Comparison of ENCODE assay signal across 19 cellular contexts in genomic region chr12:26452511-26452910, GRCh38.
A peak's percentile ranks its signal among the peaks of the same experiment; 100 is the strongest.
DNase-seq lines count a peak whose midpoint lies in the region; ATAC-seq, FAIRE-seq and TF ChIP-seq lines count a peak whose summit lies in the region.
"Had no signal": no experiment of that assay in that cellular context is flagged by ENCODE, and none has a peak within 500 bp of the region (broad histone marks: within the 10 kb centered on the region; RNA-seq: fewer than 3 reads in every experiment).

No MANE protein-coding gene starts in this region.

- dilution Hi-C loops in endothelial cell of umbilical vein (cut with MboI; ENCODE audit: extremely low pct_ligation_motif_present, low sequenced_read_pairs), result no loop called here

- H4K20me1 ChIP-seq in endothelial cell of umbilical vein (replicated peaks; ENCODE audit: control insufficient read depth, extremely low read depth, insufficient read depth, low read length), result no peaks in the 10 kb centered on the region
- H4K20me1 ChIP-seq: BLaER1 treated with 17β-estradiol and CSF1 and Interleukin-3, amounts not matched to agents 10 nM and 100 nM had no signal

- H3K18ac ChIP-seq in mesendoderm (ENCODE audit: low read length), result no peak overlapping the region

- H3K36me3 ChIP-seq in endothelial cell of umbilical vein (ENCODE audit: control insufficient read depth in 2 of 2, extremely low read depth in 1 of 2, insufficient read depth in 2 of 2, low read length in 2 of 2) (peaks cover 0 to 5% of the 10 kb centered on the region in 2 experiments), mesendoderm (ENCODE audit: control insufficient read depth, insufficient read depth, low read length) (no peaks in the 10 kb centered on the region)
- H3K36me3 ChIP-seq: SJCRH30 had no signal

- TF ChIP-seq POLR2A in endothelial cell of umbilical vein (IDR thresholded peaks at IDR 0.05; ENCODE audit: low read depth, low read length), result no peak

- peak; percentile 83 for FAIRE-seq in endothelial cell of umbilical vein (lab: Jason Lieb, UNC)

- TF ChIP-seq CTCF in endothelial cell of umbilical vein (IDR thresholded peaks at IDR 0.05; ENCODE audit: extremely low read depth in 1 of 2, insufficient read depth in 1 of 2, low read depth in 1 of 2, low read length in 2 of 2), result no peak

- H3K4me3 ChIP-seq in endothelial cell of umbilical vein (replicated peaks in 1 of 3; ENCODE audit: insufficient read depth in 1 of 3, low read depth in 1 of 3, low read length in 3 of 3), result no peak overlapping the region
- H3K4me3 ChIP-seq in mesendoderm (ENCODE audit: low read length), result no peak overlapping the region
- H3K4me3 ChIP-seq: BLaER1 treated with 17β-estradiol and CSF1 and Interleukin-3, amounts not matched to agents 10 nM and 100 nM; SJCRH30 had no signal

- H3K9me3 ChIP-seq in endothelial cell of umbilical vein (replicated peaks; ENCODE audit: control insufficient read depth, insufficient read depth, low read length), result no peaks in the 10 kb centered on the region
- H3K9me3 ChIP-seq: BLaER1 treated with 17β-estradiol and CSF1 and Interleukin-3, amounts not matched to agents 10 nM and 100 nM; Caco-2; SJCRH30 had no signal

- H3K23ac ChIP-seq in mesendoderm (ENCODE audit: low read length), result no peak overlapping the region

- no peak overlapping the region for H3K56ac ChIP-seq in mesendoderm (ENCODE audit: low read length)

- CTCF ChIA-PET in endothelial cell of umbilical vein (lab: Charles Lee), result no interaction called here

- H2AFZ ChIP-seq in endothelial cell of umbilical vein (ENCODE audit: low read depth, low read length), result peak overlapping the region; percentile 7

- no peak overlapping the region for H3K4me2 ChIP-seq in endothelial cell of umbilical vein (ENCODE audit: insufficient read depth, low read length)
- no peak overlapping the region for H3K4me2 ChIP-seq in mesendoderm (ENCODE audit: low read length)

- no peak overlapping the region for H2BK120ac ChIP-seq in mesendoderm (ENCODE audit: low read depth, low read length)

- no CpG with 5 or more reads among the region's 6 CpGs for WGBS in mesendoderm (ENCODE audit: extremely low coverage, insufficient coverage, low lambda C conversion rate)

- H2AK5ac ChIP-seq in mesendoderm (ENCODE audit: low read length), result no peak overlapping the region

- no peak for ATAC-seq in HG03442 (IDR thresholded peaks at IDR 0.05; ENCODE audit: unreplicated experiment)
- ATAC-seq in HG03571 (IDR thresholded peaks at IDR 0.05; ENCODE audit: unreplicated experiment), result no peak
- ATAC-seq in GM21786 (IDR thresholded peaks at IDR 0.05; ENCODE audit: unreplicated experiment), result no peak

- intact Hi-C loops in endothelial cell of umbilical vein (cut with micrococcal nuclease), result no loop called here

- H4K8ac ChIP-seq in mesendoderm (ENCODE audit: low read depth, low read length), result no peak overlapping the region

- H3K9ac ChIP-seq in endothelial cell of umbilical vein (replicated peaks; ENCODE audit: extremely low read depth, insufficient read depth, low read length) (no peak overlapping the region), mesendoderm (ENCODE audit: low read length) (no peak overlapping the region)
- H3K9ac ChIP-seq: BLaER1 treated with 17β-estradiol and CSF1 and Interleukin-3, amounts not matched to agents 10 nM and 100 nM had no signal

- H3K79me2 ChIP-seq in endothelial cell of umbilical vein (ENCODE audit: control insufficient read depth, insufficient read depth, low read length) (no peaks in the 10 kb centered on the region), mesendoderm (ENCODE audit: control insufficient read depth, insufficient read depth, low read length) (no peaks in the 10 kb centered on the region)

- no peak overlapping the region for H4K5ac ChIP-seq in mesendoderm (ENCODE audit: low read length)

- H3K27ac ChIP-seq in endothelial cell of umbilical vein (ENCODE audit: insufficient read depth, low read depth, low read length) (no peak overlapping the region), mesendoderm (ENCODE audit: low read depth, low read length) (no peak overlapping the region)
- H3K27ac ChIP-seq: BLaER1 treated with 17β-estradiol and CSF1 and Interleukin-3, amounts not matched to agents 10 nM and 100 nM; SJCRH30 had no signal

- H3K9me1 ChIP-seq in endothelial cell of umbilical vein (replicated peaks; ENCODE audit: control insufficient read depth, extremely low read depth, insufficient read depth, low read length), result no peaks in the 10 kb centered on the region

- H2BK15ac ChIP-seq in mesendoderm (replicated peaks; ENCODE audit: low read depth), result no peak overlapping the region

- DNase-seq in KG1 (lab: John Stamatoyannopoulos, UW), result peak; percentile 52
- DNase-seq in UCSD-AML1 (lab: John Stamatoyannopoulos, UW; ENCODE audit: unreplicated experiment), result peak; percentile 43
- DNase-seq in endothelial cell of umbilical vein (ENCODE audit: low read depth, low spot score), result peak; percentile 64
- DNase-seq in mesendoderm, result peak; percentile 17
- no peak for DNase-seq in activated naive CD4-positive, alpha-beta T cell treated with Interleukin-2 at 50 U/mL for 16 hours
- DNase-seq: ACHN; Caco-2; CD4-positive, alpha-beta memory T cell; DMS153; MM.1S; NCI-H1048; NCI-H1436 treated with DMSO at 0.1 percent for 48 hours; NCI-H1930; NCI-H748 treated with DMSO at 0.1 percent for 48 hours; SJCRH30 had no signal

- no peak overlapping the region for H3K4ac ChIP-seq in mesendoderm (ENCODE audit: low read depth, low read length)

- no peaks in the 10 kb centered on the region for H3K27me3 ChIP-seq in endothelial cell of umbilical vein (ENCODE audit: control insufficient read depth in 2 of 2, insufficient read depth in 2 of 2, low read length in 2 of 2)
- no peaks in the 10 kb centered on the region for H3K27me3 ChIP-seq in mesendoderm (ENCODE audit: insufficient read depth, low read length, poor library complexity)
- H3K27me3 ChIP-seq: BLaER1 treated with 17β-estradiol and CSF1 and Interleukin-3, amounts not matched to agents 10 nM and 100 nM; SJCRH30 had no signal

- POLR2A ChIA-PET in endothelial cell of umbilical vein (lab: Charles Lee), result no interaction called here

- no peak overlapping the region for H2BK5ac ChIP-seq in mesendoderm (ENCODE audit: low read length)

- H3K79me1 ChIP-seq in mesendoderm (ENCODE audit: low read length), result no peaks in the 10 kb centered on the region

- H3K4me1 ChIP-seq in endothelial cell of umbilical vein (ENCODE audit: control insufficient read depth, extremely low read depth, insufficient read depth, low read length), result peaks cover 11% of the 10 kb centered on the region
- H3K4me1 ChIP-seq in mesendoderm (ENCODE audit: control insufficient read depth, low read depth, low read length), result no peaks in the 10 kb centered on the region

- BruUV-seq in endothelial cell of umbilical vein (replicated peaks; lab: Mats Ljungman, UMichigan), result no TSS peak

TF ChIP-seq in endothelial cell of umbilical vein, 7 proteins besides CTCF, POLR2A, EP300 and RAD21:
- TF ChIP-seq FOS (IDR thresholded peaks at IDR 0.05; ENCODE audit: borderline replicate concordance, insufficient read depth, low read length) (no peak), EZH2 (IDR thresholded peaks at IDR 0.05; ENCODE audit: borderline replicate concordance, low read depth, low read length, severe bottlenecking) (no peak), POLR2AphosphoS5 (IDR thresholded peaks at IDR 0.05; ENCODE audit: insufficient read depth, low read depth, low read length) (no peak), MYC (IDR thresholded peaks at IDR 0.05; ENCODE audit: low read depth, low read length) (no peak), JUN (IDR thresholded peaks at IDR 0.05; ENCODE audit: borderline replicate concordance, insufficient read depth, insufficient read length, low read depth) (no peak), MAX (IDR thresholded peaks at IDR 0.05; ENCODE audit: insufficient read depth, insufficient read length) (peak; percentile 64), GATA2 (IDR thresholded peaks at IDR 0.05; ENCODE audit: insufficient read depth, insufficient read length, low read depth, low read length) (peak; percentile 56)
